Comparison of ENCODE assay signal across 8 cellular contexts in genomic region chr5:151448038-151448985, GRCh38. TPM values are rescaled to one million over a fixed set of nuclear protein-coding genes. Genes with fewer than 3 reads are reported as not detected.
DNase-seq lines count a peak whose midpoint lies in the region; ATAC-seq, FAIRE-seq and TF ChIP-seq lines count a peak whose summit lies in the region.

No MANE protein-coding gene starts in this region.

- H3K9me2 ChIP-seq in SU-DHL-6 (replicated peaks; ENCODE audit: insufficient read depth, low read length): no peaks in the 10 kb centered on the region

- no peak overlapping the region for H3K27ac ChIP-seq in SU-DHL-6 (ENCODE audit: low read depth, low read length)
- peak overlapping the region in 2 of 3 donors; percentile 20 to 66 for H3K27ac ChIP-seq in right lobe of liver

- H3F3A ChIP-seq in SU-DHL-6 (ENCODE audit: insufficient read depth): no peaks in the 10 kb centered on the region

- no peaks in the 10 kb centered on the region for H3K36me3 ChIP-seq in SU-DHL-6 (ENCODE audit: low read length)
- H3K36me3 ChIP-seq in right lobe of liver: no peaks in the 10 kb centered on the region

- H3K9me3 ChIP-seq in SU-DHL-6 (ENCODE audit: insufficient read depth, low read length) (no peaks in the 10 kb centered on the region), right lobe of liver (no peaks in the 10 kb centered on the region)

- peak overlapping the region; percentile 88 to 98 for H3K4me3 Mint-ChIP-seq in stimulated activated naive CD8-positive, alpha-beta T cell treated with anti-CD3 and anti-CD28 coated beads, Interleukin-15, amount 100 ng/mL, for 72 hours

- peaks cover 29% of the 10 kb centered on the region for H3K4me1 Mint-ChIP-seq in stimulated activated naive CD8-positive, alpha-beta T cell treated with anti-CD3 and anti-CD28 coated beads, Interleukin-15, amount 100 ng/mL, for 72 hours

- H3K4me2 ChIP-seq in SU-DHL-6 (ENCODE audit: low read depth, low read length, poor library complexity, severe bottlenecking): peak overlapping the region; percentile 66

- H3K27me3 Mint-ChIP-seq in stimulated activated naive CD8-positive, alpha-beta T cell treated with anti-CD3 and anti-CD28 coated beads, Interleukin-15, amount 100 ng/mL, for 72 hours: peaks cover 12% of the 10 kb centered on the region

- no peak for FAIRE-seq in H54 (lab: Jason Lieb, UNC)

- peak overlapping the region; percentile 82 to 84 for H3K27ac Mint-ChIP-seq in stimulated activated naive CD8-positive, alpha-beta T cell treated with anti-CD3 and anti-CD28 coated beads, Interleukin-15, amount 100 ng/mL, for 72 hours

- no peaks in the 10 kb centered on the region for H4K20me1 ChIP-seq in SU-DHL-6 (ENCODE audit: low read depth, low read length)

- no peak for TF ChIP-seq CTCF in SU-DHL-6 (IDR thresholded peaks at IDR 0.05; ENCODE audit: insufficient read depth, low read length, poor library complexity, severe bottlenecking)
- peak in 1 of 4 donors; percentile 19 for TF ChIP-seq CTCF in right lobe of liver (IDR thresholded peaks at IDR 0.05)

- H2AFZ ChIP-seq in SU-DHL-6 (ENCODE audit: low read depth, low read length, severe bottlenecking): peak overlapping the region; percentile 75

- peak overlapping the region; percentile 68 for H3K9ac ChIP-seq in SU-DHL-6 (ENCODE audit: low read length)

- intact Hi-C loops in right lobe of liver (cut with DNase I): no loop called here

- TF ChIP-seq POLR2A in right lobe of liver (IDR thresholded peaks at IDR 0.05) (no peak), H54 (IDR thresholded peaks at IDR 0.05; ENCODE audit: low read depth, low read length) (no peak)

- peak; percentile 5 for DNase-seq in stimulated activated CD4-positive, alpha-beta T cell treated with anti-CD3 and anti-CD28 coated beads, Interleukin-12 subunit alpha, Interleukin-12 subunit beta, amount 100 ng/mL, for 4 hours
- DNase-seq in stimulated activated CD4-positive, alpha-beta T cell treated with anti-CD3 and anti-CD28 coated beads, Interleukin-4, amount 100 ng/mL, for 1 hour: no peak
- DNase-seq in cerebellar cortex (ENCODE audit: low spot score): peak; percentile 71
- DNase-seq in right lobe of liver: peak in 2 of 3 donors; percentile 44 to 51
- no peak for DNase-seq in stimulated activated naive CD8-positive, alpha-beta T cell treated with anti-CD3 and anti-CD28 coated beads, Interleukin-15, amount 100 ng/mL, for 72 hours
- DNase-seq in H54 (ENCODE audit: insufficient read length, low spot score): no peak

- H3K4me3 ChIP-seq in SU-DHL-6 (ENCODE audit: insufficient read depth, low read length, poor library complexity, severe bottlenecking) (peak overlapping the region; percentile 78), right lobe of liver (peak overlapping the region; percentile 70 to 95 (median 85))

- H3K79me2 ChIP-seq in SU-DHL-6 (ENCODE audit: insufficient read depth, low read length): 0 out of 2 replicates have a peak, but pooled peaks cover 10% of the 10 kb centered on the region

- no peaks in the 10 kb centered on the region for H3K9me3 Mint-ChIP-seq in stimulated activated naive CD8-positive, alpha-beta T cell treated with anti-CD3 and anti-CD28 coated beads, Interleukin-15, amount 100 ng/mL, for 72 hours

- H3K27me3 ChIP-seq in SU-DHL-6 (ENCODE audit: low read length) (no peaks in the 10 kb centered on the region), right lobe of liver (no peaks in the 10 kb centered on the region)

- peaks cover 0 to 7% (median 2%) of the 10 kb centered on the region in 4 donors for H3K4me1 ChIP-seq in right lobe of liver

- ATAC-seq in HG03520 (IDR thresholded peaks at IDR 0.05; ENCODE audit: unreplicated experiment) (peak; percentile 3), right lobe of liver (peak; percentile 24 to 41 (median 36))
- ATAC-seq in stimulated activated naive CD8-positive, alpha-beta T cell treated with anti-CD3 and anti-CD28 coated beads, Interleukin-15, amount 100 ng/mL, for 72 hours: no peak

- 20% methylated on average over 14 of the region's 24 CpGs for WGBS in right lobe of liver (ENCODE audit: insufficient coverage, low coverage, low lambda C conversion rate, missing lambda C conversion rate)

RNA-seq across cellular contexts. Expression of gene SLC36A1, which starts 0.9 kb away (rescaled TPM):
- 1 to 10 TPM; 2.0 to 8.2 (median 5.2) TPM for total RNA-seq in right lobe of liver

Comparison
In these comparisons a context has a peak if more than half of its experiments do, and no peak if none do; other contexts are left out.
1. DNase-seq: peak in stimulated activated CD4-positive, alpha-beta T cell treated with anti-CD3 and anti-CD28 coated beads, Interleukin-12 subunit alpha, Interleukin-12 subunit beta, amount 100 ng/mL, for 4 hours (single experiment), cerebellar cortex (single experiment) and right lobe of liver (2 of 3); none in stimulated activated CD4-positive, alpha-beta T cell treated with anti-CD3 and anti-CD28 coated beads, Interleukin-4, amount 100 ng/mL, for 1 hour (single experiment), stimulated activated naive CD8-positive, alpha-beta T cell treated with anti-CD3 and anti-CD28 coated beads, Interleukin-15, amount 100 ng/mL, for 72 hours (0 of 2) and H54 (single experiment).